1 cellular context compared by ENCODE assay signal in genomic region chr21:34771512-34772028, GRCh38.
TF ChIP-seq lines count a peak whose summit lies in the region.

No MANE protein-coding gene starts in this region.

TF ChIP-seq in HepG2, 621 proteins besides CTCF, POLR2A, EP300 and RAD21 (continued from another document):
- peak; percentile 59; the same call in 1 of the 2 replicates for TF ChIP-seq MED1 (CRISPR knock-in tag; IDR thresholded peaks at IDR 0.05)
- no peak for TF ChIP-seq GABPA (IDR thresholded peaks at IDR 0.05; ENCODE audit: low read depth, low read length)
- TF ChIP-seq GABPA (CRISPR knock-in tag; IDR thresholded peaks at IDR 0.05; ENCODE audit: low read depth), result no peak
- no peak for TF ChIP-seq SOX6 (IDR thresholded peaks at IDR 0.05)
- TF ChIP-seq SOX6 (CRISPR knock-in tag; IDR thresholded peaks at IDR 0.05), result peak; percentile 88
- TF ChIP-seq CEBPB (IDR thresholded peaks at IDR 0.05; ENCODE audit: borderline replicate concordance, low read depth, low read length), result peak; percentile 96
- TF ChIP-seq SOX5 (CRISPR knock-in tag; IDR thresholded peaks at IDR 0.05; ENCODE audit: borderline replicate concordance), result peak; percentile 76; the same call in 1 of the 2 replicates
- TF ChIP-seq DPF2 (CRISPR knock-in tag; IDR thresholded peaks at IDR 0.05; ENCODE audit: borderline replicate concordance, low read depth), result no peak
